8 cellular contexts compared by ENCODE assay signal in the genomic region with DNA sequence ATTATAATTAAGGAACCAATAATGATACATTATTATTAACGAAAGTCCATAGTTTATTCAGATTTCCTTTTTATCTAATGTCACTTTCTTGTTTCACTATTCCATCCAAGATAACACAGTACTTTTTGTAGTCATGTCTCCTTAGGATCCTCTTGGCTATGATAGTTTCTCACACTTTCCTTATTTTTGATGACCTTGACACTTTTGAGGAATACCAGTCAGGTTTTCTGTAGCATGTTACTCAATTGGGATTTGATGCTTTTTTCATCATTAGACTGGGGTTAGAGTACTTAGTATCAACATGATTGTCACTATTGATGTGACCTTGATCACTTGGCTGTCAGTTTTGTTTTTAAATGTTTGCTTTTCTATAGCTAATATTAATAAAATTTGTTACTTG.
"Had no signal": no experiment of that assay in that cellular context is flagged by ENCODE, and none has a peak within 500 bp of the region (broad histone marks: within the 10 kb centered on the region; RNA-seq: fewer than 3 reads in every experiment).

No MANE protein-coding gene starts in this region.

- H2AFZ ChIP-seq: GM23248 had no signal

- H3K36me3 ChIP-seq: HAP-1 had no signal

- H3K9ac ChIP-seq: GM23248, KMS-11 had no signal

- H3K27ac ChIP-seq: GM23248, KMS-11 had no signal

- H3K4me1 ChIP-seq: HAP-1 had no signal

- FAIRE-seq: HTR-8/SVneo had no signal

- ATAC-seq: HCT116 had no signal

- DNase-seq: GM23248, GOT3, H7, KBM-7 had no signal

- H3K4me3 ChIP-seq: GM23248, HAP-1 had no signal

- H3K9me3 ChIP-seq: HAP-1 had no signal

- H3K4me2 ChIP-seq: KMS-11 had no signal
